Comparison of ENCODE assay signal across 7 cellular contexts in genomic region chr21:13052816-13053215, GRCh38.
DNase-seq lines count a peak whose midpoint lies in the region; ATAC-seq and TF ChIP-seq lines count a peak whose summit lies in the region.
"Not testable (repeated sequence)": the region's sequence is repeated elsewhere in the genome, so short reads cannot be mapped to it uniquely, and the experiment has no call there.

No MANE protein-coding gene starts in this region.

- TF ChIP-seq CTCF in OCI-LY1 (IDR thresholded peaks at IDR 0.05; ENCODE audit: low read length): not testable (repeated sequence)
- peak; percentile 16; the same call in 1 of the 2 replicates for TF ChIP-seq CTCF in Panc1 (IDR thresholded peaks at IDR 0.05)
- peak; percentile 22 for TF ChIP-seq CTCF in liver (IDR thresholded peaks at IDR 0.05; ENCODE audit: low read depth, low read length, missing input control)

- not testable (repeated sequence) for H3K4me1 ChIP-seq in OCI-LY1 (ENCODE audit: insufficient read depth, low read length, severe bottlenecking); Panc1 (ENCODE audit: control insufficient read depth, insufficient read depth, low read length); liver (ENCODE audit: control insufficient read depth in 4 of 4, insufficient read depth in 4 of 4, low read length in 3 of 4)

- CTCF ChIA-PET in Panc1 (lab: Charles Lee): not testable (repeated sequence)

- not testable (repeated sequence) for H3K4me2 ChIP-seq in OCI-LY1 (ENCODE audit: low read length)

- POLR2A ChIA-PET in Panc1 (lab: Charles Lee): not testable (repeated sequence)

- not testable (repeated sequence) for ATAC-seq in Panc1

- not testable (repeated sequence) for H3K9me2 ChIP-seq in OCI-LY1 (ENCODE audit: low read depth, low read length)

- H3K36me3 ChIP-seq in OCI-LY1 (ENCODE audit: insufficient read depth, low read length); Panc1 (ENCODE audit: control insufficient read depth, insufficient read depth, low read length); liver (ENCODE audit: control insufficient read depth in 4 of 4, insufficient read depth in 3 of 4, low read depth in 1 of 4, low read length in 3 of 4): not testable (repeated sequence)

- in situ Hi-C loops in Panc1 (cut with HindIII; ENCODE audit: low pct_unique_long_range_greater_than_20kb, low sequenced_read_pairs): not testable (repeated sequence)

- BruUV-seq in Panc1 (replicated peaks; lab: Mats Ljungman, UMichigan): not testable (repeated sequence)

- intact Hi-C loops in Panc1 (cut with micrococcal nuclease; ENCODE audit: unreplicated experiment): not testable (repeated sequence)

- peak overlapping the region; percentile 86 for H3K27ac ChIP-seq in OCI-LY1 (ENCODE audit: low read depth, low read length, poor library complexity, severe bottlenecking)
- not testable (repeated sequence) for H3K27ac ChIP-seq in Panc1 (ENCODE audit: low read length); liver (ENCODE audit: low read depth in 1 of 2, low read length in 2 of 2)

- not testable (repeated sequence) for H3K9me3 ChIP-seq in OCI-LY1 (ENCODE audit: low read length); Panc1 (ENCODE audit: control insufficient read depth, insufficient read depth, low read depth, low read length); liver (ENCODE audit: control insufficient read depth in 4 of 4, low read length in 3 of 4)

- H2AFZ ChIP-seq in OCI-LY1 (ENCODE audit: low read length): not testable (repeated sequence)

- H3F3A ChIP-seq in OCI-LY1 (ENCODE audit: insufficient read depth, low read length): not testable (repeated sequence)

- not testable (repeated sequence) for H4K20me1 ChIP-seq in OCI-LY1 (ENCODE audit: insufficient read depth, low read length)

- not testable (repeated sequence) for H3K27me3 ChIP-seq in OCI-LY1 (ENCODE audit: insufficient read depth, low read length); Panc1 (ENCODE audit: control insufficient read depth, insufficient read depth, low read length); liver (ENCODE audit: control insufficient read depth in 4 of 4, insufficient read depth in 4 of 4, low read length in 3 of 4)

- H3K9ac ChIP-seq in OCI-LY1 (ENCODE audit: low read length); liver (ENCODE audit: low read depth in 1 of 2, low read length in 2 of 2): not testable (repeated sequence)

- peak; percentile 56 to 58 for TF ChIP-seq RAD21 in liver (IDR thresholded peaks at IDR 0.05)

- not testable (repeated sequence) for H3K79me2 ChIP-seq in OCI-LY1 (ENCODE audit: insufficient read depth, low read length)

- DNase-seq in DMS53 (lab: John Stamatoyannopoulos, UW) (peak; percentile 18), globus pallidus (ENCODE audit: low spot score) (peak; percentile 7), midbrain (lab: John Stamatoyannopoulos, UW) (peak; percentile 0), superior temporal gyrus (ENCODE audit: extremely low spot score) (peak; percentile 8)
- not testable (repeated sequence) for DNase-seq in Panc1 (ENCODE audit: low read depth, low spot score)

- H3K4me3 ChIP-seq in OCI-LY1 (ENCODE audit: low read depth, low read length, poor library complexity, severe bottlenecking): peak overlapping the region; percentile 46
- H3K4me3 ChIP-seq in Panc1 (ENCODE audit: low read depth in 2 of 2, low read length in 2 of 2); liver (ENCODE audit: low read depth in 1 of 3, low read length in 3 of 3): not testable (repeated sequence)

- WGBS in liver: 27% methylated on average over 2 of the region's 3 CpGs
